Comparison of ENCODE assay signal across 8 cellular contexts in the genomic region with DNA sequence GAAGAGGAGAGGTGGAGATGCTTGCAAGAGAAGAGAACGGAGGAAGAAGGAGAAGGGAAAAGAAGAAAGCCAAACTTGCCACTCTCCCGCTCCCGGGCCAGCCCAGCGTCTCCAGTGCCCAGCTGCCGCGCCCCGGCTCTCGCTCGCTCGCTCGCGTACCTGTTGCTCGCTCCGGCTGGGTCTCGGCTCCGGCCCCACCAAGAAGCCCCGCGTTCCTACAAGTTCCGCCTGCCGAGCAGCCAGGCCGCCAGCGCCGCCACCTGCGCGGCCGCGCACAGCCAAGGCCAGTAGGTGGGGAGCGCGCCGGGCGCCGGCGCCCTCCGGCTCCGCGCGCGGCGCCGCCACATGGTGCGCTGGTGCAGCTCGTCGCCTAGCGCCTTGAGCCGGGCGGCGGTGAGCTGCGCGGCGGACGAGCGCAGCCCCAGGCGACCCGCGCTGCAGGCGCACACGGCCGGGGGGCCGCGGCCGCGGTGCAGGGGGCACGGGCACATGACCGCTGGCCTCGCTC. TPM values are rescaled to one million over a fixed set of nuclear protein-coding genes. Genes with fewer than 3 reads are reported as not detected.
A peak's percentile ranks its signal among the peaks of the same experiment; 100 is the strongest.
DNase-seq lines count a peak whose midpoint lies in the region; ATAC-seq, FAIRE-seq and TF ChIP-seq lines count a peak whose summit lies in the region.

No MANE protein-coding gene starts in this region.

- TF ChIP-seq CTCF in A549 (IDR thresholded peaks at IDR 0.05) (peak; percentile 35; the same call in 2 of the 3 replicates), Peyer's patch (IDR thresholded peaks at IDR 0.05) (no peak), body of pancreas (IDR thresholded peaks at IDR 0.05) (peak in 2 of 7 experiments; percentile 23 to 47)

- no peaks in the 10 kb centered on the region for H3K9me3 Mint-ChIP-seq in stimulated activated naive CD8-positive, alpha-beta T cell treated with anti-CD3 and anti-CD28 coated beads, Interleukin-15, amount 100 ng/mL, for 72 hours

- no peak for TF ChIP-seq EP300 in A549 (IDR thresholded peaks at IDR 0.05)

- H3K27ac Mint-ChIP-seq in stimulated activated naive CD8-positive, alpha-beta T cell treated with anti-CD3 and anti-CD28 coated beads, Interleukin-15, amount 100 ng/mL, for 72 hours: no peak overlapping the region

- H3K4me3 Mint-ChIP-seq in stimulated activated naive CD8-positive, alpha-beta T cell treated with anti-CD3 and anti-CD28 coated beads, Interleukin-15, amount 100 ng/mL, for 72 hours: peak overlapping the region; percentile 82 to 87

- peak; percentile 14 to 27; a peak in 2 of 5 replicates for TF ChIP-seq RAD21 in A549 (conservative IDR thresholded peaks at IDR 0.05 in 1 of 2, IDR thresholded peaks at IDR 0.05 in 1 of 2)

- DNase-seq in A549 (ENCODE audit: low read depth in 1 of 2, low spot score in 1 of 2) (peak; percentile 63 to 76), GM12891 (ENCODE audit: insufficient read length, low spot score) (peak; percentile 72), Peyer's patch (peak in 2 of 3 donors; percentile 33 to 57), body of pancreas (peak; percentile 29 to 68 (median 32)), kidney tubule cell (ENCODE audit: low spot score) (peak; percentile 70)
- peak; percentile 44 to 64 for DNase-seq in stimulated activated naive CD8-positive, alpha-beta T cell treated with anti-CD3 and anti-CD28 coated beads, Interleukin-15, amount 100 ng/mL, for 72 hours

- peak overlapping the region; percentile 89 for H3K4me2 ChIP-seq in A549

- no peaks in the 10 kb centered on the region for H3K36me3 ChIP-seq in Peyer's patch
- no peaks in the 10 kb centered on the region for H3K36me3 ChIP-seq in body of pancreas (replicated peaks in 1 of 2; ENCODE audit: insufficient read depth in 1 of 2, low read depth in 2 of 2)

- intact Hi-C loops in body of pancreas (cut with DNase I): no loop called here

- H3K9me3 ChIP-seq in A549 (no peaks in the 10 kb centered on the region), Peyer's patch (no peaks in the 10 kb centered on the region), body of pancreas (no peaks in the 10 kb centered on the region)

- H3K4me1 Mint-ChIP-seq in stimulated activated naive CD8-positive, alpha-beta T cell treated with anti-CD3 and anti-CD28 coated beads, Interleukin-15, amount 100 ng/mL, for 72 hours: peaks cover 39% of the 10 kb centered on the region

- CTCF ChIA-PET in A549 (lab: Yijun Ruan, JAX): interaction anchor here (0.8 to 3.7 kb wide), 16 partner anchors 10 to 177 kb away, joined by 3 to 22 read pairs (median 4); no protein-coding TSS in a partner anchor

- H3K27me3 ChIP-seq in Peyer's patch: peaks cover 0 to 39% of the 10 kb centered on the region in 2 donors
- peaks cover 0 to 48% of the 10 kb centered on the region in 2 donors for H3K27me3 ChIP-seq in body of pancreas

- ATAC-seq in A549 (peak; percentile 80), HG03354 (IDR thresholded peaks at IDR 0.05; ENCODE audit: poor library complexity, severe bottlenecking, unreplicated experiment) (peak; percentile 74), body of pancreas (peak; percentile 81), GM21717 (IDR thresholded peaks at IDR 0.05; ENCODE audit: unreplicated experiment) (no peak)
- ATAC-seq in stimulated activated naive CD8-positive, alpha-beta T cell treated with anti-CD3 and anti-CD28 coated beads, Interleukin-15, amount 100 ng/mL, for 72 hours: peak; percentile 90

- WGBS in A549 (ENCODE audit: missing lambda C conversion rate): 1% methylated on average over 18 of the region's 65 CpGs
- WGBS in body of pancreas, 2 donors: 0 to 5% methylated on average over 12 to 60 of the region's 65 CpGs

- H3K4me3 ChIP-seq in A549: peak overlapping the region; percentile 47
- peak overlapping the region in 3 of 4 donors; percentile 36 to 45 (median 43) for H3K4me3 ChIP-seq in Peyer's patch
- no peak overlapping the region for H3K4me3 ChIP-seq in body of pancreas

- no peak for TF ChIP-seq POLR2A in A549 (IDR thresholded peaks at IDR 0.05; ENCODE audit: low read length)
- TF ChIP-seq POLR2A in GM12891 (IDR thresholded peaks at IDR 0.05; ENCODE audit: low read depth, low read length): no peak
- no peak for TF ChIP-seq POLR2A in Peyer's patch (IDR thresholded peaks at IDR 0.05)
- TF ChIP-seq POLR2A in body of pancreas (IDR thresholded peaks at IDR 0.05): no peak

- H3K27ac ChIP-seq in A549 (peak overlapping the region; percentile 68 to 87; a peak in 5 of 6 replicates), Peyer's patch (peak overlapping the region in 1 of 4 donors; percentile 17), body of pancreas (no peak overlapping the region)

- POLR2A ChIA-PET in A549 (lab: Yijun Ruan, JAX): interaction anchor here (0.6 to 1.5 kb wide), 3 partner anchors 30 to 143 kb away, joined by 3 to 4 read pairs (median 3); a partner anchor contains a TSS

- H3K4me1 ChIP-seq in A549: peaks cover 24% of the 10 kb centered on the region
- H3K4me1 ChIP-seq in Peyer's patch: peaks cover 2 to 42% (median 17%) of the 10 kb centered on the region in 4 donors
- peaks cover 35% of the 10 kb centered on the region for H3K4me1 ChIP-seq in body of pancreas

- peaks cover 90% of the 10 kb centered on the region for H3K27me3 Mint-ChIP-seq in stimulated activated naive CD8-positive, alpha-beta T cell treated with anti-CD3 and anti-CD28 coated beads, Interleukin-15, amount 100 ng/mL, for 72 hours

- no peak for FAIRE-seq in A549 (lab: Jason Lieb, UNC)
- peak; percentile 88 for FAIRE-seq in GM12891 (lab: Jason Lieb, UNC)

TF ChIP-seq in A549, 52 proteins besides CTCF, POLR2A, EP300 and RAD21 (continues in another document):
- no peak for TF ChIP-seq MAFK (IDR thresholded peaks at IDR 0.05; ENCODE audit: partially characterized antibody)
- TF ChIP-seq SREBF2 (IDR thresholded peaks at IDR 0.05): no peak
- no peak for TF ChIP-seq KDM5A (IDR thresholded peaks at IDR 0.05)
- TF ChIP-seq, protein P1, sequence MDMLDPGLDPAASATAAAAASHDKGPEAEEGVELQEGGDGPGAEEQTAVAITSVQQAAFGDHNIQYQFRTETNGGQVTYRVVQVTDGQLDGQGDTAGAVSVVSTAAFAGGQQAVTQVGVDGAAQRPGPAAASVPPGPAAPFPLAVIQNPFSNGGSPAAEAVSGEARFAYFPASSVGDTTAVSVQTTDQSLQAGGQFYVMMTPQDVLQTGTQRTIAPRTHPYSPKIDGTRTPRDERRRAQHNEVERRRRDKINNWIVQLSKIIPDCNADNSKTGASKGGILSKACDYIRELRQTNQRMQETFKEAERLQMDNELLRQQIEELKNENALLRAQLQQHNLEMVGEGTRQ (IDR thresholded peaks at IDR 0.05): no peak
- TF ChIP-seq, protein P2, sequence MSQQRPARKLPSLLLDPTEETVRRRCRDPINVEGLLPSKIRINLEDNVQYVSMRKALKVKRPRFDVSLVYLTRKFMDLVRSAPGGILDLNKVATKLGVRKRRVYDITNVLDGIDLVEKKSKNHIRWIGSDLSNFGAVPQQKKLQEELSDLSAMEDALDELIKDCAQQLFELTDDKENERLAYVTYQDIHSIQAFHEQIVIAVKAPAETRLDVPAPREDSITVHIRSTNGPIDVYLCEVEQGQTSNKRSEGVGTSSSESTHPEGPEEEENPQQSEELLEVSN (IDR thresholded peaks at IDR 0.05; ENCODE audit: borderline replicate concordance, low read depth): 0 out of 2 replicates have a peak, but pooled peaks have one; percentile 58
- TF ChIP-seq, protein P3, sequence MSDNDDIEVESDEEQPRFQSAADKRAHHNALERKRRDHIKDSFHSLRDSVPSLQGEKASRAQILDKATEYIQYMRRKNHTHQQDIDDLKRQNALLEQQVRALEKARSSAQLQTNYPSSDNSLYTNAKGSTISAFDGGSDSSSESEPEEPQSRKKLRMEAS (IDR thresholded peaks at IDR 0.05): peak; percentile 52; the same call in 1 of the 2 replicates

TF ChIP-seq in GM12891, 5 proteins besides CTCF, POLR2A, EP300 and RAD21:
- TF ChIP-seq SPI1 (IDR thresholded peaks at IDR 0.05; ENCODE audit: low read depth, low read length) (no peak), PAX5 (IDR thresholded peaks at IDR 0.05; ENCODE audit: insufficient read depth, low read length, severe bottlenecking) (no peak), POU2F2 (IDR thresholded peaks at IDR 0.05; ENCODE audit: low read depth, low read length) (no peak), POLR2AphosphoS5 (IDR thresholded peaks at IDR 0.05; ENCODE audit: low read depth, low read length) (no peak)

RNA-seq across cellular contexts. Expression of a gene that starts 0.4 kb away (rescaled TPM):
- polyA plus RNA-seq in A549 (2011; rRNA removed) (0.34 and 0.40 TPM in 2 replicates), A549 (2017; fragmentation: RNase III; extraction: RNeasy Plus Mini Kit Qiagen cat#74134 plus additional on column Dnase treatment) (0.13 to 0.14 TPM (median 0.13 TPM) in 3 replicates)
- 0.09 and 0.12 TPM in 2 replicates for polyA plus RNA-seq in A549 (2012; cell fraction: cytosol; rRNA removed)
- 0.08 and 0.17 TPM in 2 replicates for polyA plus RNA-seq in A549 (2012; cell fraction: nucleus; rRNA removed)
- 0.17 and 0.39 TPM in 2 replicates for polyA minus RNA-seq in A549 (2011; rRNA and poly(A)+ RNA removed)
- 0.01 TPM for polyA plus RNA-seq in GM12891 (2012; ENCODE audit: low read depth, missing spikeins)
- total RNA-seq in Peyer's patch (not detected), body of pancreas (not detected)

RNA-seq across cellular contexts. Expression of a gene that starts 29.9 kb away (rescaled TPM):
- polyA plus RNA-seq in A549 (2011; rRNA removed): 15.7 and 16.8 TPM in 2 replicates
- polyA plus RNA-seq in A549 (2012; cell fraction: cytosol; rRNA removed): 7.5 and 10.0 TPM in 2 replicates
- 13.0 and 15.3 TPM in 2 replicates for polyA plus RNA-seq in A549 (2012; cell fraction: nucleus; rRNA removed)
- polyA plus RNA-seq in A549 (2017; fragmentation: RNase III; extraction: RNeasy Plus Mini Kit Qiagen cat#74134 plus additional on column Dnase treatment): 8.3 to 11.0 TPM (median 9.8 TPM) in 3 replicates
- polyA minus RNA-seq in A549 (2011; rRNA and poly(A)+ RNA removed): 36.3 and 37.7 TPM in 2 replicates
- polyA plus RNA-seq in GM12891 (2012; ENCODE audit: low read depth, missing spikeins): 2.7 TPM
- 10 to 100 TPM in 1 of 4 donors, 1 to 10 TPM in 3; 4.7 to 28.9 (median 9.2) TPM for total RNA-seq in Peyer's patch
- 10 to 100 TPM; 12.7 to 35.3 TPM for total RNA-seq in body of pancreas

Comparison
In these comparisons a context has a peak if more than half of its experiments do, and no peak if none do; other contexts are left out.
1. H3K27ac ChIP-seq: peak in A549 (2 of 2); none in body of pancreas (0 of 4).
2. H3K4me3 ChIP-seq: peak in A549 (single experiment) and Peyer's patch (3 of 4); none in body of pancreas (0 of 2).
3. Peak in every context shown above with its lines, with median percentiles within 50 percentile points of each other: DNase-seq.